Comparison of ENCODE assay signal across 8 cellular contexts in genomic region chr11:11621881-11622706, GRCh38. TPM values are rescaled to one million over a fixed set of nuclear protein-coding genes. Genes with fewer than 3 reads are reported as not detected.
A peak's percentile ranks its signal among the peaks of the same experiment; 100 is the strongest.
DNase-seq lines count a peak whose midpoint lies in the region; ATAC-seq and TF ChIP-seq lines count a peak whose summit lies in the region.

GALNT18 (minus strand) TSS chr11:11622005.

- H3K27ac Mint-ChIP-seq in activated T-cell treated with anti-CD3 and anti-CD28 coated beads, Interleukin-2, amount 50 U/mL, for 72 hours, result no peak within 1 kb of the TSS

- H3K4me1 ChIP-seq in HUES6 (ENCODE audit: control insufficient read depth, insufficient read depth, low read length) (peaks cover 15% of the 10 kb centered on the region), OCI-LY3 (ENCODE audit: low read length) (no peaks in the 10 kb centered on the region), esophagus muscularis mucosa (peaks cover 26 to 64% (median 62%) of the 10 kb centered on the region in 4 donors)

- TF ChIP-seq EP300 in esophagus muscularis mucosa (IDR thresholded peaks at IDR 0.05), result no peak

- H3K9me3 Mint-ChIP-seq in activated T-cell treated with anti-CD3 and anti-CD28 coated beads, Interleukin-2, amount 50 U/mL, for 72 hours, result no peaks in the 10 kb centered on the region

- H3K36me3 ChIP-seq in HUES6 (ENCODE audit: control insufficient read depth, insufficient read depth, low read length), result no peaks in the 10 kb centered on the region
- H3K36me3 ChIP-seq in OCI-LY3 (replicated peaks; ENCODE audit: low read depth, low read length), result no peaks in the 10 kb centered on the region
- no peaks in the 10 kb centered on the region for H3K36me3 ChIP-seq in esophagus muscularis mucosa

- TF ChIP-seq CTCF in OCI-LY3 (IDR thresholded peaks at IDR 0.05; ENCODE audit: low read depth, low read length), result no peak
- TF ChIP-seq CTCF in esophagus muscularis mucosa (IDR thresholded peaks at IDR 0.05), result peak; percentile 35 to 56 (median 44)

- H3K4me2 ChIP-seq in OCI-LY3 (ENCODE audit: low read length), result peak within 1 kb of the TSS; percentile 50

- ATAC-seq in GM21515 (IDR thresholded peaks at IDR 0.05; ENCODE audit: unreplicated experiment), result peak; percentile 99
- ATAC-seq in activated T-cell treated with anti-CD3 and anti-CD28 coated beads, Interleukin-2, amount 50 U/mL, for 72 hours (replicated peaks in 1 of 2), result peak; percentile 98

- H3K79me2 ChIP-seq in OCI-LY3 (ENCODE audit: low read length), result no peaks in the 10 kb centered on the region

- no peak within 1 kb of the TSS for H2AFZ ChIP-seq in OCI-LY3 (ENCODE audit: low read depth, low read length)

- DNase-seq in DMS114 treated with DMSO at 0.1 percent for 48 hours (lab: John Stamatoyannopoulos, UW; ENCODE audit: unreplicated experiment) (peak; percentile 39), esophagus muscularis mucosa (ENCODE audit: extremely low spot score) (peak; percentile 93), myocyte (ENCODE audit: low read depth) (peak; percentile 94)
- DNase-seq in activated T-cell treated with anti-CD3 and anti-CD28 coated beads, Interleukin-2, amount 50 U/mL, for 72 hours, result peak; percentile 89 to 92
- peak; percentile 5 to 52 for DNase-seq in stimulated activated CD8-positive, alpha-beta memory T cell treated with anti-CD3 and anti-CD28 coated beads, Interleukin-7, amount 100 ng/mL, for 4 hours (ENCODE audit: low read depth in 2 of 2)

- TF ChIP-seq POLR2A in esophagus muscularis mucosa (IDR thresholded peaks at IDR 0.05; ENCODE audit: low read depth), result no peak

- H3K27me3 Mint-ChIP-seq in activated T-cell treated with anti-CD3 and anti-CD28 coated beads, Interleukin-2, amount 50 U/mL, for 72 hours (ENCODE audit: low read depth), result peaks cover 56% of the 10 kb centered on the region

- peaks cover 23% of the 10 kb centered on the region for H3K4me1 Mint-ChIP-seq in activated T-cell treated with anti-CD3 and anti-CD28 coated beads, Interleukin-2, amount 50 U/mL, for 72 hours (ENCODE audit: low read depth)

- WGBS in esophagus muscularis mucosa, result 17% methylated on average over 13 of the region's 62 CpGs

- H3K4me3 ChIP-seq in HUES6 (ENCODE audit: low read depth, low read length) (peak within 1 kb of the TSS; percentile 82), OCI-LY3 (ENCODE audit: low read length) (peak within 1 kb of the TSS; percentile 67), esophagus muscularis mucosa (peak within 1 kb of the TSS; percentile 64 to 71 (median 68))

- H4K20me1 ChIP-seq in OCI-LY3 (ENCODE audit: insufficient read depth, low read length), result no peaks in the 10 kb centered on the region

- H3K27ac ChIP-seq in HUES6 (ENCODE audit: low read depth, low read length), result no peak within 1 kb of the TSS
- no peak within 1 kb of the TSS for H3K27ac ChIP-seq in OCI-LY3 (ENCODE audit: low read length)
- peak within 1 kb of the TSS; percentile 75 to 89 (median 82) for H3K27ac ChIP-seq in esophagus muscularis mucosa (replicated peaks in 1 of 4)

- peak within 1 kb of the TSS; percentile 90 to 92 for H3K4me3 Mint-ChIP-seq in activated T-cell treated with anti-CD3 and anti-CD28 coated beads, Interleukin-2, amount 50 U/mL, for 72 hours

- peaks cover 69% of the 10 kb centered on the region for H3K27me3 ChIP-seq in HUES6 (ENCODE audit: control insufficient read depth, insufficient read depth, low read length)
- H3K27me3 ChIP-seq in OCI-LY3 (ENCODE audit: low read depth, low read length), result peaks cover 27% of the 10 kb centered on the region
- no peaks in the 10 kb centered on the region for H3K27me3 ChIP-seq in esophagus muscularis mucosa

- no peaks in the 10 kb centered on the region for H3K36me3 Mint-ChIP-seq in activated T-cell treated with anti-CD3 and anti-CD28 coated beads, Interleukin-2, amount 50 U/mL, for 72 hours (ENCODE audit: insufficient read depth in 2 of 2)

- H3K9ac ChIP-seq in HUES6 (ENCODE audit: low read length) (peak within 1 kb of the TSS; percentile 23), OCI-LY3 (ENCODE audit: low read length) (no peak within 1 kb of the TSS)

- intact Hi-C loops in esophagus muscularis mucosa (cut with DNase I), result loop anchor here (5.0 to 10.0 kb wide), 3 partner anchors 165 to 587 kb away; no protein-coding TSS in a partner anchor

- H3K9me3 ChIP-seq in HUES6 (ENCODE audit: control insufficient read depth, insufficient read depth, low read depth, low read length) (no peaks in the 10 kb centered on the region), OCI-LY3 (ENCODE audit: insufficient read depth, low read length) (no peaks in the 10 kb centered on the region), esophagus muscularis mucosa (no peaks in the 10 kb centered on the region)

RNA-seq across cellular contexts. Expression of gene GALNT18, which starts in this region (rescaled TPM):
- total RNA-seq in activated T-cell treated with anti-CD3 and anti-CD28 coated beads, Interleukin-2, amount 50 U/mL, for 72 hours, result 1 to 10 TPM; 2.4 to 2.5 TPM
- total RNA-seq in esophagus muscularis mucosa (10 to 100 TPM; 29.1 to 67.0 (median 49.3) TPM), myocyte (3.3 and 5.3 TPM in 2 replicates)
- 10.8 TPM for polyA plus RNA-seq in myocyte (2012)

Comparison
In these comparisons a context has a peak if more than half of its experiments do, and no peak if none do; other contexts are left out.
1. DNase-seq: peak in every context shown above with its lines; median percentile 94 in myocyte; 93 in esophagus muscularis mucosa; 90 in activated T-cell treated with anti-CD3 and anti-CD28 coated beads, Interleukin-2, amount 50 U/mL, for 72 hours; 39 in DMS114 treated with DMSO at 0.1 percent for 48 hours; 28 in stimulated activated CD8-positive, alpha-beta memory T cell treated with anti-CD3 and anti-CD28 coated beads, Interleukin-7, amount 100 ng/mL, for 4 hours.
2. H3K27ac ChIP-seq: peak in esophagus muscularis mucosa (4 of 4); none in HUES6 (single experiment) and OCI-LY3 (single experiment).
3. Peak in every context shown above with its lines, with median percentiles within 50 percentile points of each other: H3K4me3 ChIP-seq.